8 cellular contexts compared by ENCODE assay signal in the genomic region with DNA sequence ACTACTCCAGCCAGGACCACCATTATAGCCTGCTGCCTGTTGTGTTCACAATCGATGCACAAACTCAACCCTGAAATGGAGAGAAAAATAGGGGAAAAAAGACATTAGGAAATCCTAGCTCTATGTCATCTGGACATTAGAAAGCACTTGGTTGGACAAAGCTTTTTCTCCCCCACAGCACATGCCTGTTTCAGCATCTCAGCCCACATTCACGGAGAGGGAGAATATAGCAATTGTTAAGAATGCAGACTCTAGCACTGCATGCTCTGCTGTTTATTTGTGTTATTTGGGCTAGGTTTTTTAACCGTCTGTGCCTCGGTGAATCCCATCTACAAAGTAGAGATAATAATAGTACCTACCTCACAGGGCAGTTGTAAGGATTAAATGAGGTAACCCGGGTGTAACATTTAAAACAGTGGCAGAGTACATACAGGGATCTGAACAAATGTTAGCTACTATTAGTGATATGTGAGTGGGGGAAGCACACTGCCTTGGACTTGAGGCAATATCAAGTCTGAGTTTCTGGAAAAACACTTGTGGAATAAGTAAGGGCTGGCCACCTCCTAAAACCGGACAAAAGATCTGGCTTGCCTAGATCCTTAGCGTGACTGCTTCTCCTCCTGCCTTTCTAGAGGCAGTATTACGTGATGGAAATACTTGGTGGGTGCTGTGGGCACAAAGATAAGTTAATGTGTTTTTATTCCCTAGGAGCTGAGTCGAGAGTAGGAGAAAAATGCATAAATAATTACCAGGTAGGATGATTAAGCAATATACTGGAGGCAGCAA. TPM values are rescaled to one million over a fixed set of nuclear protein-coding genes. Genes with fewer than 3 reads are reported as not detected.
DNase-seq lines count a peak whose midpoint lies in the region; ATAC-seq, FAIRE-seq and TF ChIP-seq lines count a peak whose summit lies in the region.

No MANE protein-coding gene starts in this region.

- peaks cover 21% of the 10 kb centered on the region for H3K4me1 Mint-ChIP-seq in astrocyte (ENCODE audit: low read depth, unreplicated experiment)

- H3K4me2 ChIP-seq in astrocyte (ENCODE audit: low read length): peak overlapping the region; percentile 98

- peaks cover 36% of the 10 kb centered on the region for H3K79me2 ChIP-seq in astrocyte (ENCODE audit: insufficient read depth, low read length)

- 16 to 25% (median 21%) methylated on average over 9 of the region's 9 CpGs for WGBS in small intestine, 3 donors

- H3K4me3 ChIP-seq in Panc1 (ENCODE audit: low read depth in 2 of 2, low read length in 2 of 2) (peak overlapping the region; percentile 90 to 98), astrocyte (ENCODE audit: insufficient read depth, low read depth, low read length) (peak overlapping the region; percentile 97), iPS-18c (ENCODE audit: insufficient read depth, low read depth, low read length) (peak overlapping the region; percentile 92), small intestine (ENCODE audit: low read depth in 1 of 2, low read length in 2 of 2) (peak overlapping the region; percentile 99)

- H3K9me3 ChIP-seq in Panc1 (ENCODE audit: control insufficient read depth, insufficient read depth, low read depth, low read length) (no peaks in the 10 kb centered on the region), astrocyte (ENCODE audit: insufficient read depth, low read depth, low read length) (no peaks in the 10 kb centered on the region), iPS-18c (ENCODE audit: control insufficient read depth, insufficient read depth, low read length) (no peaks in the 10 kb centered on the region), small intestine (ENCODE audit: control insufficient read depth, low read depth) (no peaks in the 10 kb centered on the region)

- H3K27ac ChIP-seq in Panc1 (ENCODE audit: low read length): peak overlapping the region; percentile 95
- H3K27ac ChIP-seq in astrocyte (ENCODE audit: low read depth, low read length): peak overlapping the region; percentile 97
- peak overlapping the region; percentile 85 to 99 for H3K27ac ChIP-seq in small intestine (ENCODE audit: low read depth in 1 of 2, low read length in 1 of 2)

- DNase-seq in stimulated activated CD4-positive, alpha-beta T cell treated with anti-CD3 and anti-CD28 coated beads, Interleukin-12 subunit alpha, Interleukin-12 subunit beta, amount 100 ng/mL, for 4 hours: peak; percentile 12
- no peak for DNase-seq in stimulated activated CD4-positive, alpha-beta T cell treated with anti-CD3 and anti-CD28 coated beads, Interleukin-4, amount 100 ng/mL, for 1 hour
- no peak for DNase-seq in Panc1 (ENCODE audit: low read depth, low spot score)
- peak; percentile 75 for DNase-seq in astrocyte (ENCODE audit: low read depth)
- peak; percentile 52 for DNase-seq in small intestine
- DNase-seq in H54 (ENCODE audit: insufficient read length, low spot score): no peak

- H2AFZ ChIP-seq in astrocyte (ENCODE audit: low read depth, low read length): peak overlapping the region; percentile 83

- H3K4me1 ChIP-seq in Panc1 (ENCODE audit: control insufficient read depth, insufficient read depth, low read length): peaks cover 20% of the 10 kb centered on the region
- H3K4me1 ChIP-seq in astrocyte (ENCODE audit: insufficient read depth, low read length): peaks cover 29% of the 10 kb centered on the region
- peaks cover 9 to 17% of the 10 kb centered on the region in 2 donors for H3K4me1 ChIP-seq in small intestine (ENCODE audit: control insufficient read depth in 2 of 2, insufficient read depth in 1 of 2, low read depth in 1 of 2, low read length in 1 of 2)

- no peaks in the 10 kb centered on the region for H3K27me3 Mint-ChIP-seq in astrocyte (ENCODE audit: low read depth, unreplicated experiment)

- H3K9me3 Mint-ChIP-seq in astrocyte (ENCODE audit: unreplicated experiment): no peaks in the 10 kb centered on the region

- no peak for TF ChIP-seq POLR2A in H54 (IDR thresholded peaks at IDR 0.05; ENCODE audit: low read depth, low read length)

- peaks cover 31% of the 10 kb centered on the region for H4K20me1 ChIP-seq in astrocyte (ENCODE audit: insufficient read depth, low read length)

- H3K4me3 Mint-ChIP-seq in astrocyte (ENCODE audit: unreplicated experiment): peak overlapping the region; percentile 91

- no peak for ATAC-seq in Panc1
- no peak for ATAC-seq in GM18517 (IDR thresholded peaks at IDR 0.05; ENCODE audit: unreplicated experiment)

- peak overlapping the region; percentile 98 for H3K9ac ChIP-seq in astrocyte (ENCODE audit: low read length)

- POLR2A ChIA-PET in Panc1 (lab: Charles Lee): interaction anchor here (1.3 kb wide), 1 partner anchor 156 kb away, joined by 4 read pairs; no protein-coding TSS in a partner anchor

- H3K27me3 ChIP-seq in Panc1 (ENCODE audit: control insufficient read depth, insufficient read depth, low read length): no peaks in the 10 kb centered on the region
- no peaks in the 10 kb centered on the region for H3K27me3 ChIP-seq in astrocyte (ENCODE audit: insufficient read depth, low read length)
- no peaks in the 10 kb centered on the region for H3K27me3 ChIP-seq in small intestine (ENCODE audit: control insufficient read depth in 2 of 2, insufficient read depth in 2 of 2, low read length in 2 of 2)

- TF ChIP-seq CTCF in Panc1 (IDR thresholded peaks at IDR 0.05) (no peak), astrocyte (IDR thresholded peaks at IDR 0.05; ENCODE audit: insufficient read depth, low read depth, low read length) (no peak)

- no TSS peak for BruUV-seq in Panc1 (replicated peaks; lab: Mats Ljungman, UMichigan)

- FAIRE-seq in astrocyte (lab: Jason Lieb, UNC) (no peak), small intestine (lab: Jason Lieb, UNC) (no peak), H54 (lab: Jason Lieb, UNC) (no peak)

- CTCF ChIA-PET in Panc1 (lab: Charles Lee): interaction anchor here (0.5 kb wide), 1 partner anchor 70 kb away, joined by 4 read pairs; no protein-coding TSS in a partner anchor

- intact Hi-C loops in Panc1 (cut with micrococcal nuclease; ENCODE audit: unreplicated experiment): no loop called here

- in situ Hi-C loops in Panc1 (cut with HindIII; ENCODE audit: low pct_unique_long_range_greater_than_20kb, low sequenced_read_pairs): no loop called here

- H3K27ac Mint-ChIP-seq in astrocyte (ENCODE audit: unreplicated experiment): peak overlapping the region; percentile 86

- H3K36me3 ChIP-seq in Panc1 (ENCODE audit: control insufficient read depth, insufficient read depth, low read length) (peaks cover 6% of the 10 kb centered on the region; the same call in 1 of the 2 replicates), astrocyte (ENCODE audit: insufficient read depth, low read length) (no peaks in the 10 kb centered on the region), small intestine (ENCODE audit: control insufficient read depth in 2 of 2, insufficient read depth in 2 of 2, low read length in 2 of 2) (no peaks in the 10 kb centered on the region)

- H3K36me3 Mint-ChIP-seq in astrocyte (ENCODE audit: low read depth, unreplicated experiment): no peaks in the 10 kb centered on the region

RNA-seq across cellular contexts. Expression of gene PPP1CB, which starts 1.1 kb away (rescaled TPM):
- 180 TPM for total RNA-seq in Panc1 (2021; ENCODE audit: unreplicated experiment)
- polyA plus RNA-seq in Panc1 (2012; ENCODE audit: insufficient read length): 103 TPM
- 250 and 263 TPM in 2 replicates for total RNA-seq in astrocyte
- 10 to 100 TPM; 80.4 to 93.7 (median 88.4) TPM for polyA plus RNA-seq in small intestine

Comparison
In these comparisons a context has a peak if more than half of its experiments do, and no peak if none do; other contexts are left out.
1. DNase-seq: peak in stimulated activated CD4-positive, alpha-beta T cell treated with anti-CD3 and anti-CD28 coated beads, Interleukin-12 subunit alpha, Interleukin-12 subunit beta, amount 100 ng/mL, for 4 hours (single experiment), astrocyte (single experiment) and small intestine (single experiment); none in stimulated activated CD4-positive, alpha-beta T cell treated with anti-CD3 and anti-CD28 coated beads, Interleukin-4, amount 100 ng/mL, for 1 hour (single experiment), Panc1 (single experiment) and H54 (single experiment).
2. Peak in every context shown above with its lines, with median percentiles within 50 percentile points of each other: H3K27ac ChIP-seq and H3K4me3 ChIP-seq.